ENCODE assay signal across 27 cellular contexts in genomic region chr11:86610559-86611341, GRCh38.
DNase-seq lines count a peak whose midpoint lies in the region; ATAC-seq, FAIRE-seq and TF ChIP-seq lines count a peak whose summit lies in the region.
"Had no signal": no experiment of that assay in that cellular context is flagged by ENCODE, and none has a peak within 500 bp of the region (broad histone marks: within the 10 kb centered on the region; RNA-seq: fewer than 3 reads in every experiment).

No MANE protein-coding gene starts in this region.

- no peak overlapping the region for H2AFZ ChIP-seq in K562 (ENCODE audit: low read depth, low read length)

- H3K27me3 ChIP-seq in BE2C (no peaks in the 10 kb centered on the region), K562 (ENCODE audit: control insufficient read depth in 2 of 2, insufficient read depth in 2 of 2, low read length in 2 of 2) (no peaks in the 10 kb centered on the region)
- H3K27me3 ChIP-seq: adrenal gland, gastrocnemius medialis, Peyer's patch, suprapubic skin, uterus had no signal

- no peaks in the 10 kb centered on the region for H4K20me1 ChIP-seq in K562 (replicated peaks; ENCODE audit: control insufficient read depth, insufficient read depth, low read length)

- in situ Hi-C loops in K562 (cut with MboI) = no loop called here

- no peak for TF ChIP-seq POLR2A in K562 (conservative IDR thresholded peaks at IDR 0.05)

- DNase-seq in BE2C (peak; percentile 18), HT1080 (ENCODE audit: low read depth) (peak; percentile 39), K562 (ENCODE audit: extremely low read depth in 1 of 4, low spot score in 3 of 4) (no peak), medulla oblongata (ENCODE audit: extremely low spot score) (peak; percentile 25), NCI-H187 (lab: John Stamatoyannopoulos, UW) (no peak), OCI-M1 (lab: John Stamatoyannopoulos, UW) (no peak)
- no peak for DNase-seq in activated CD4-positive, alpha-beta T cell treated with anti-CD3 and anti-CD28 coated beads for 1 hour
- DNase-seq: activated CD4-positive, alpha-beta T cell treated with anti-CD3 and anti-CD28 coated beads for 48 hours; activated naive CD4-positive, alpha-beta T cell; activated T-cell treated with anti-CD3 and anti-CD28 coated beads, Interleukin-2, amount 50 U/mL, for 4 hours; adrenal gland; effector CD4-positive, alpha-beta T cell; erythroblast; gastrocnemius medialis; hypothalamus; IMR-90; NCI-H2107; NCI-H510A treated with DMSO at 0.1 percent for 48 hours; NK-92 treated with Interleukin-12 subunit alpha and Interleukin-12 subunit beta, amount 100 ng/mL, for 24 hours; nucleus accumbens; Peyer's patch; uterus had no signal

- H3K9me3 ChIP-seq in BE2C (no peaks in the 10 kb centered on the region; the same call in 1 of the 2 replicates), K562 (replicated peaks; ENCODE audit: control insufficient read depth, insufficient read depth, low read depth, low read length) (no peaks in the 10 kb centered on the region)
- H3K9me3 ChIP-seq: adrenal gland, gastrocnemius medialis, Peyer's patch, suprapubic skin, uterus had no signal

- CTCF ChIA-PET in K562 (lab: Yijun Ruan, JAX; ENCODE audit: low intra/inter-chr PET ratio) = no interaction called here

- H3K9me1 ChIP-seq in K562 (ENCODE audit: control insufficient read depth, insufficient read depth, low read length) = no peaks in the 10 kb centered on the region

- H3K4me2 ChIP-seq in K562 (ENCODE audit: insufficient read depth, low read length) = no peak overlapping the region

- WGBS in K562 (ENCODE audit: insufficient coverage, low coverage, missing lambda C conversion rate) = 0% methylated on average over 5 of the region's 5 CpGs

- H3K4me3 ChIP-seq in BE2C (ENCODE audit: low read depth, low read length) (no peak overlapping the region), K562 (no peak overlapping the region)
- H3K4me3 ChIP-seq: adrenal gland, gastrocnemius medialis, lung, Peyer's patch, suprapubic skin, uterus had no signal

- H3K36me3 ChIP-seq in BE2C (no peaks in the 10 kb centered on the region), K562 (ENCODE audit: control insufficient read depth, insufficient read depth, low read length) (no peaks in the 10 kb centered on the region)
- H3K36me3 ChIP-seq: adrenal gland, gastrocnemius medialis, Peyer's patch, suprapubic skin, uterus had no signal

- no peak overlapping the region for H3K27ac ChIP-seq in K562 (ENCODE audit: extremely low read depth, low read depth, low read length)
- H3K27ac ChIP-seq: adrenal gland, gastrocnemius medialis, Peyer's patch, suprapubic skin had no signal

- TF ChIP-seq CTCF in BE2C (IDR thresholded peaks at IDR 0.05; ENCODE audit: low read depth, low read length) (no peak), K562 (IDR thresholded peaks at IDR 0.05 in 2 of 3, conservative IDR thresholded peaks at IDR 0.05 in 1 of 3; ENCODE audit: insufficient read depth in 2 of 3, low read depth in 1 of 3, low read length in 3 of 3) (no peak)

- no peak for TF ChIP-seq EP300 in K562 (IDR thresholded peaks at IDR 0.05; ENCODE audit: low read length)

- POLR2A ChIA-PET in K562 (lab: Yijun Ruan, JAX) = no interaction called here

- no peak for TF ChIP-seq RAD21 in K562 (CRISPR knock-in tag; conservative IDR thresholded peaks at IDR 0.05 in 1 of 2, IDR thresholded peaks at IDR 0.05 in 1 of 2)

- intact Hi-C loops in K562 (cut with micrococcal nuclease) = no loop called here

- peak; percentile 48 for FAIRE-seq in K562 (lab: Jason Lieb, UNC)
- FAIRE-seq: keratinocyte had no signal

- H3K9ac ChIP-seq in K562 (ENCODE audit: insufficient read depth in 1 of 2, low read depth in 2 of 2, low read length in 2 of 2) = no peak overlapping the region

- BruUV-seq in K562 (replicated peaks; lab: Mats Ljungman, UMichigan) = no TSS peak

- no peaks in the 10 kb centered on the region for H3K79me2 ChIP-seq in K562 (ENCODE audit: control insufficient read depth, insufficient read depth, low read length)

- ATAC-seq in K562 (no peak), GM21529 (IDR thresholded peaks at IDR 0.05; ENCODE audit: unreplicated experiment) (no peak)
- ATAC-seq: activated T-cell treated with anti-CD3 and anti-CD28 coated beads, Interleukin-2, amount 50 U/mL, for 4 hours; gastrocnemius medialis; stimulated activated effector memory CD8-positive, alpha-beta T cell treated with anti-CD3 and anti-CD28 coated beads, Interleukin-12 subunit alpha, Interleukin-12 subunit beta, amount 100 ng/mL, for 72 hours had no signal

- H3K4me1 ChIP-seq in BE2C (no peaks in the 10 kb centered on the region), K562 (replicated peaks in 1 of 2; ENCODE audit: control insufficient read depth in 2 of 2, insufficient read depth in 2 of 2, low read length in 2 of 2) (no peaks in the 10 kb centered on the region)
- H3K4me1 ChIP-seq: Peyer's patch had no signal

TF ChIP-seq in K562, 482 proteins besides CTCF, POLR2A, EP300 and RAD21:
- TF ChIP-seq JUNB (CRISPR knock-in tag; conservative IDR thresholded peaks at IDR 0.05) (no peak), ZNF561 (CRISPR knock-in tag; conservative IDR thresholded peaks at IDR 0.05) (no peak), PRPF4 (IDR thresholded peaks at IDR 0.05; ENCODE audit: insufficient read depth, low read depth, low read length, poor library complexity, severe bottlenecking) (no peak), FOXM1 (IDR thresholded peaks at IDR 0.05; ENCODE audit: low read depth) (no peak), FOXM1 (CRISPR knock-in tag; IDR thresholded peaks at IDR 0.05; ENCODE audit: low read depth) (no peak), MTA1 (IDR thresholded peaks at IDR 0.05; ENCODE audit: borderline replicate concordance) (no peak), ZNF639 (CRISPR knock-in tag; conservative IDR thresholded peaks at IDR 0.05 in 1 of 2, IDR thresholded peaks at IDR 0.05 in 1 of 2) (no peak)
- TF ChIP-seq, protein P1, sequence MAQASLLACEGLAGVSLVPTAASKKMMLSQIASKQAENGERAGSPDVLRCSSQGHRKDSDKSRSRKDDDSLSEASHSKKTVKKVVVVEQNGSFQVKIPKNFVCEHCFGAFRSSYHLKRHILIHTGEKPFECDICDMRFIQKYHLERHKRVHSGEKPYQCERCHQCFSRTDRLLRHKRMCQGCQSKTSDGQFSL (CRISPR knock-in tag; IDR thresholded peaks at IDR 0.05) = no peak
- TF ChIP-seq, protein P1 (tag; IDR thresholded peaks at IDR 0.05) = no peak
TF ChIP-seq in K562: peak in this region for 0.

Comparison
In these comparisons a context has a peak if more than half of its experiments do, and no peak if none do; other contexts are left out.
1. DNase-seq: peak in BE2C (single experiment), HT1080 (single experiment) and medulla oblongata (single experiment); none in K562 (0 of 4), activated CD4-positive, alpha-beta T cell treated with anti-CD3 and anti-CD28 coated beads for 1 hour (single experiment), NCI-H187 (0 of 2) and OCI-M1 (single experiment).